In the genomic region with DNA sequence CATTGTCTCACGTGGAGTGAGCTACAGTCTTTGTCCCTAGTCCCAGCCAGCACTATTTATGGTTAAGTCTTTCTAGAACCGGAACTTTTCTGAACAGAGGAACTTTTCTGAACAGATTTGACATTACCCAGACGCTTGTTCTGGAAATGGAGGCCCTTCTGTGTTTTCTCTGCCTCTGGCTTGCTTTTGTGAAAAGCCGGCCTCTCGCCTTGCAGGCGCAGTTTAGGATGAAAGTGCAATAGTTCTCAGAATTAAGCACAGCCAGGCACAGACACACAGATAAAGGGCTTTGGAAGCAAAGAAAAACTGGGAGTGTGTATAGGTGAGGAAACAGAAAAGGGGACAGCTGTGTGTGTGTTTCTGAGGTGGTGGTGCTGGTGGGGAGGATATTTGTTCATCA, we compare ENCODE assay signal across 2 cellular contexts.
TF ChIP-seq lines count a peak whose summit lies in the region.

No MANE protein-coding gene starts in this region.

TF ChIP-seq in GM23338, 12 proteins besides CTCF, POLR2A, EP300 and RAD21:
- TF ChIP-seq CREB1 (CRISPR knock-in tag; IDR thresholded peaks at IDR 0.05; ENCODE audit: low read depth) (no peak), EZH2 (IDR thresholded peaks at IDR 0.05; ENCODE audit: low read depth, unreplicated experiment) (peak; percentile 85), ZNF114 (CRISPR knock-in tag; IDR thresholded peaks at IDR 0.05) (no peak), JUNB (IDR thresholded peaks at IDR 0.05; ENCODE audit: unreplicated experiment) (no peak)

TF ChIP-seq in K562, 482 proteins besides CTCF, POLR2A, EP300 and RAD21:
- TF ChIP-seq, protein P1, sequence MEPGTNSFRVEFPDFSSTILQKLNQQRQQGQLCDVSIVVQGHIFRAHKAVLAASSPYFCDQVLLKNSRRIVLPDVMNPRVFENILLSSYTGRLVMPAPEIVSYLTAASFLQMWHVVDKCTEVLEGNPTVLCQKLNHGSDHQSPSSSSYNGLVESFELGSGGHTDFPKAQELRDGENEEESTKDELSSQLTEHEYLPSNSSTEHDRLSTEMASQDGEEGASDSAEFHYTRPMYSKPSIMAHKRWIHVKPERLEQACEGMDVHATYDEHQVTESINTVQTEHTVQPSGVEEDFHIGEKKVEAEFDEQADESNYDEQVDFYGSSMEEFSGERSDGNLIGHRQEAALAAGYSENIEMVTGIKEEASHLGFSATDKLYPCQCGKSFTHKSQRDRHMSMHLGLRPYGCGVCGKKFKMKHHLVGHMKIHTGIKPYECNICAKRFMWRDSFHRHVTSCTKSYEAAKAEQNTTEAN (CRISPR knock-in tag; IDR thresholded peaks at IDR 0.05) = no peak
- TF ChIP-seq BRF2 (IDR thresholded peaks at IDR 0.05; ENCODE audit: borderline replicate concordance, insufficient read depth, insufficient read length) (no peak), RBM17 (IDR thresholded peaks at IDR 0.05; ENCODE audit: borderline replicate concordance, low read depth, low read length) (no peak), SNIP1 (IDR thresholded peaks at IDR 0.05; ENCODE audit: low read depth) (no peak), EZH2 (IDR thresholded peaks at IDR 0.05; ENCODE audit: borderline replicate concordance, low read depth, low read length) (peak; percentile 44; the same call in 1 of the 2 replicates), ZNF24 (IDR thresholded peaks at IDR 0.05) (no peak), U2AF1 (optimal IDR thresholded peaks at IDR 0.05; ENCODE audit: low read depth, low read length) (no peak)
